8 cellular contexts compared by ENCODE assay signal in genomic region chr7:66628361-66629221, GRCh38. TPM values are rescaled to one million over a fixed set of nuclear protein-coding genes. Genes with fewer than 3 reads are reported as not detected.
A peak's percentile ranks its signal among the peaks of the same experiment; 100 is the strongest.
DNase-seq lines count a peak whose midpoint lies in the region; TF ChIP-seq lines count a peak whose summit lies in the region.

KCTD7 (plus strand) TSS chr7:66628881; CDS start chr7:66629065, 184 bp downstream.

- peak; percentile 87 for DNase-seq in CMK (ENCODE audit: low read depth)
- DNase-seq in GM20000 (ENCODE audit: low spot score): peak; percentile 100
- peak; percentile 65 for DNase-seq in HS-5 (ENCODE audit: low read depth)
- peak; percentile 71 for DNase-seq in NK-92 (lab: John Stamatoyannopoulos, UW; ENCODE audit: unreplicated experiment)
- DNase-seq in activated CD8-positive, alpha-beta memory T cell treated with anti-CD3 and anti-CD28 coated beads for 1 hour (ENCODE audit: extremely low read depth in 1 of 2, low read depth in 1 of 2): peak; percentile 90 to 91
- peak; percentile 94 for DNase-seq in effector CD4-positive, alpha-beta T cell
- DNase-seq in lung microvascular endothelial cell (ENCODE audit: low read depth in 2 of 2): peak; percentile 99
- peak; percentile 77 to 87 (median 87) for DNase-seq in stimulated activated CD4-positive, alpha-beta T cell treated with anti-CD3 and anti-CD28 coated beads, TNF-alpha, amount 100 ng/mL, for 4 hours (ENCODE audit: low read depth in 3 of 3)

- TF ChIP-seq CTCF in GM20000 (IDR thresholded peaks at IDR 0.05; ENCODE audit: extremely low read depth, missing control alignments): no peak

RNA-seq across cellular contexts. Expression of gene KCTD7, which starts in this region (rescaled TPM):
- 3.5 and 6.3 TPM in 2 replicates for total RNA-seq in lung microvascular endothelial cell

Comparison
In these comparisons a context has a peak if more than half of its experiments do, and no peak if none do; other contexts are left out.
1. Peak in every context shown above with its lines: DNase-seq.